In genomic region chr6:90458353-90459224, GRCh38 we compare ENCODE assay signal across 10 cellular contexts.
A peak's percentile ranks its signal among the peaks of the same experiment; 100 is the strongest.
DNase-seq lines count a peak whose midpoint lies in the region; ATAC-seq and TF ChIP-seq lines count a peak whose summit lies in the region.
"Had no signal": no experiment of that assay in that cellular context is flagged by ENCODE, and none has a peak within 500 bp of the region (broad histone marks: within the 10 kb centered on the region; RNA-seq: fewer than 3 reads in every experiment).

No MANE protein-coding gene starts in this region.

- H3K9me3 ChIP-seq in Caco-2: no peaks in the 10 kb centered on the region
- H3K9me3 ChIP-seq in PC-3 (ENCODE audit: low read length): no peaks in the 10 kb centered on the region

- H3K27me3 ChIP-seq in Caco-2 (replicated peaks; ENCODE audit: control insufficient read depth, insufficient read depth, low read length): no peaks in the 10 kb centered on the region
- H3K27me3 ChIP-seq in H7 (ENCODE audit: control insufficient read depth, insufficient read depth, low read length): no peaks in the 10 kb centered on the region
- no peaks in the 10 kb centered on the region for H3K27me3 ChIP-seq in PC-3 (ENCODE audit: low read length)

- H3K4me1 ChIP-seq in Caco-2 (no peaks in the 10 kb centered on the region), PC-3 (ENCODE audit: insufficient read depth, low read length) (peaks cover 13% of the 10 kb centered on the region)

- peak overlapping the region; percentile 99 for H3K27ac Mint-ChIP-seq in activated CD4-positive, alpha-beta T cell treated with anti-CD3 and anti-CD28 coated beads for 36 hours
- no peak overlapping the region for H3K27ac Mint-ChIP-seq in Caco-2 (ENCODE audit: unreplicated experiment)

- BruUV-seq in Caco-2 (replicated peaks; lab: Mats Ljungman, UMichigan) (no TSS peak), PC-3 (replicated peaks; lab: Mats Ljungman, UMichigan) (no TSS peak)

- no peak overlapping the region for H3K4me2 ChIP-seq in PC-3 (ENCODE audit: low read length)

- H3K36me3 ChIP-seq in Caco-2 (ENCODE audit: control insufficient read depth, insufficient read depth, low read length) (no peaks in the 10 kb centered on the region), H7 (replicated peaks; ENCODE audit: control insufficient read depth, insufficient read depth, low read length) (no peaks in the 10 kb centered on the region), PC-3 (ENCODE audit: low read depth, low read length) (no peaks in the 10 kb centered on the region)

- peak; percentile 89 for ATAC-seq in activated CD4-positive, alpha-beta T cell treated with anti-CD3 and anti-CD28 coated beads for 36 hours
- ATAC-seq in PC-3: no peak
- ATAC-seq: HCT116 had no signal

- H3K4me3 ChIP-seq in cardiac fibroblast (replicated peaks in 1 of 2; ENCODE audit: low read depth in 2 of 2, low read length in 2 of 2): peak overlapping the region in 1 of 2 donors; percentile 19
- no peak overlapping the region for H3K4me3 ChIP-seq in Caco-2 (ENCODE audit: low read depth, low read length)
- H3K4me3 ChIP-seq in H7 (ENCODE audit: insufficient read depth, low read depth, low read length): no peak overlapping the region
- no peak overlapping the region for H3K4me3 ChIP-seq in PC-3 (ENCODE audit: low read length)

- DNase-seq in HUDEP-2 (lab: John Stamatoyannopoulos, UW; ENCODE audit: unreplicated experiment in 76 of 76) (peak in 58 of 76 experiments; percentile 4 to 85 (median 46)), cardiac fibroblast (ENCODE audit: low read depth in 2 of 2) (peak; percentile 33 to 42), Caco-2 (no peak), D341Med (ENCODE audit: low spot score) (no peak), H7 (no peak), PC-3 (no peak)
- peak; percentile 93 for DNase-seq in activated CD4-positive, alpha-beta T cell treated with anti-CD3 and anti-CD28 coated beads for 36 hours
- peak; percentile 68 to 74 for DNase-seq in stimulated activated CD4-positive, alpha-beta T cell treated with anti-CD3 and anti-CD28 coated beads, Interleukin-2, amount 100 ng/mL, for 48 hours
- DNase-seq: NCI-H1930 had no signal

- H3K9ac ChIP-seq in PC-3 (ENCODE audit: low read length): no peak overlapping the region

- H3K9me2 ChIP-seq in PC-3 (replicated peaks; ENCODE audit: low read length): no peaks in the 10 kb centered on the region

- no peaks in the 10 kb centered on the region for H4K20me1 ChIP-seq in PC-3 (ENCODE audit: low read length)

- POLR2A ChIA-PET in activated CD4-positive, alpha-beta T cell treated with anti-CD3 and anti-CD28 coated beads for 36 hours (lab: Charles Lee): interaction anchor here (0.7 to 2.9 kb wide), 8 partner anchors 8 to 185 kb away, joined by 3 to 16 read pairs (median 4); no protein-coding TSS in a partner anchor
- POLR2A ChIA-PET in Caco-2 (lab: Charles Lee) (no interaction called here), PC-3 (lab: Charles Lee; ENCODE audit: unreplicated experiment) (no interaction called here)

- no peaks in the 10 kb centered on the region for H3K79me2 ChIP-seq in PC-3 (ENCODE audit: low read length)

- CTCF ChIA-PET in activated CD4-positive, alpha-beta T cell treated with anti-CD3 and anti-CD28 coated beads for 36 hours (lab: Charles Lee): interaction anchor here (0.9 to 8.9 kb wide), 9 partner anchors 8 to 518 kb away, joined by 3 to 112 read pairs (median 5); no protein-coding TSS in a partner anchor
- CTCF ChIA-PET in Caco-2 (lab: Charles Lee) (no interaction called here), PC-3 (lab: Charles Lee) (no interaction called here)

- H3K27ac ChIP-seq in PC-3 (ENCODE audit: low read length): no peak overlapping the region

- no peak overlapping the region for H2AFZ ChIP-seq in PC-3 (ENCODE audit: low read length)

- H3K4me3 Mint-ChIP-seq in activated CD4-positive, alpha-beta T cell treated with anti-CD3 and anti-CD28 coated beads for 36 hours: peak overlapping the region; percentile 63
- H3K4me3 Mint-ChIP-seq in Caco-2 (ENCODE audit: unreplicated experiment): no peak overlapping the region

- H3K4me1 Mint-ChIP-seq in activated CD4-positive, alpha-beta T cell treated with anti-CD3 and anti-CD28 coated beads for 36 hours: peaks cover 92% of the 10 kb centered on the region
- no peaks in the 10 kb centered on the region for H3K4me1 Mint-ChIP-seq in Caco-2 (ENCODE audit: low read depth, unreplicated experiment)

- peaks cover 10% of the 10 kb centered on the region for H3K36me3 Mint-ChIP-seq in activated CD4-positive, alpha-beta T cell treated with anti-CD3 and anti-CD28 coated beads for 36 hours (ENCODE audit: low read depth)
- no peaks in the 10 kb centered on the region for H3K36me3 Mint-ChIP-seq in Caco-2 (ENCODE audit: insufficient read depth, unreplicated experiment)

- TF ChIP-seq CTCF in cardiac fibroblast (IDR thresholded peaks at IDR 0.05; ENCODE audit: low read depth, low read length): no peak
- no peak for TF ChIP-seq CTCF in Caco-2 (IDR thresholded peaks at IDR 0.05; ENCODE audit: insufficient read depth in 1 of 2, low read depth in 1 of 2, low read length in 1 of 2, severe bottlenecking in 1 of 2, unreplicated experiment in 1 of 2)
- TF ChIP-seq CTCF in PC-3 (conservative IDR thresholded peaks at IDR 0.05; ENCODE audit: low read depth, low read length): no peak

- H3K9me3 Mint-ChIP-seq in activated CD4-positive, alpha-beta T cell treated with anti-CD3 and anti-CD28 coated beads for 36 hours (ENCODE audit: low read depth): no peaks in the 10 kb centered on the region
- no peaks in the 10 kb centered on the region for H3K9me3 Mint-ChIP-seq in Caco-2 (ENCODE audit: unreplicated experiment)

- H3F3A ChIP-seq in PC-3 (ENCODE audit: low read length, unreplicated experiment): no peaks in the 10 kb centered on the region

- intact Hi-C loops in activated CD4-positive, alpha-beta T cell treated with anti-CD3 and anti-CD28 coated beads for 36 hours (cut with DNase I, micrococcal nuclease): loop anchor here (1.0 to 2.0 kb wide), 12 partner anchors 8 to 210 kb away; no protein-coding TSS in a partner anchor
- intact Hi-C loops in Caco-2 (cut with micrococcal nuclease; ENCODE audit: unreplicated experiment) (no loop called here), PC-3 (cut with micrococcal nuclease) (no loop called here)

- H3K27me3 Mint-ChIP-seq in activated CD4-positive, alpha-beta T cell treated with anti-CD3 and anti-CD28 coated beads for 36 hours: no peaks in the 10 kb centered on the region
- peaks cover 3% of the 10 kb centered on the region for H3K27me3 Mint-ChIP-seq in Caco-2 (ENCODE audit: insufficient read depth, unreplicated experiment)

Comparison
In these comparisons a context has a peak if more than half of its experiments do, and no peak if none do; other contexts are left out.
1. DNase-seq: peak in HUDEP-2 (58 of 76), activated CD4-positive, alpha-beta T cell treated with anti-CD3 and anti-CD28 coated beads for 36 hours (single experiment), cardiac fibroblast (2 of 2) and stimulated activated CD4-positive, alpha-beta T cell treated with anti-CD3 and anti-CD28 coated beads, Interleukin-2, amount 100 ng/mL, for 48 hours (2 of 2); none in Caco-2 (0 of 2), D341Med (single experiment), H7 (single experiment) and PC-3 (single experiment).
2. intact Hi-C loops: an anchor here in activated CD4-positive, alpha-beta T cell treated with anti-CD3 and anti-CD28 coated beads for 36 hours (1.0 to 2.0 kb wide); none called in Caco-2 and PC-3.